13 cellular contexts compared by ENCODE assay signal in genomic region chr6:34867484-34867883, GRCh38. TPM values are rescaled to one million over a fixed set of nuclear protein-coding genes. Genes with fewer than 3 reads are reported as not detected.
A peak's percentile ranks its signal among the peaks of the same experiment; 100 is the strongest.
DNase-seq lines count a peak whose midpoint lies in the region; ATAC-seq and TF ChIP-seq lines count a peak whose summit lies in the region.
"Had no signal": no experiment of that assay in that cellular context is flagged by ENCODE, and none has a peak within 500 bp of the region (broad histone marks: within the 10 kb centered on the region; RNA-seq: fewer than 3 reads in every experiment).

No MANE protein-coding gene starts in this region.

- H3K27ac ChIP-seq in IMR-90 (ENCODE audit: insufficient read depth, low read length): no peak overlapping the region
- H3K27ac ChIP-seq in right cardiac atrium (ENCODE audit: low read length): peak overlapping the region; percentile 85

- H3K36me3 ChIP-seq in IMR-90 (ENCODE audit: control insufficient read depth, insufficient read depth, low read length) (peaks cover 17% of the 10 kb centered on the region), MG63 (peaks cover 88% of the 10 kb centered on the region)

- no peak overlapping the region for H3K56ac ChIP-seq in IMR-90 (ENCODE audit: extremely low read depth, insufficient read depth, low read length)

- in situ Hi-C loops in IMR-90 (cut with MboI; ENCODE audit: low sequenced_read_pairs): no loop called here

- no peaks in the 10 kb centered on the region for H3K79me1 ChIP-seq in IMR-90 (ENCODE audit: low read depth in 1 of 2, low read length in 2 of 2)

- no peak for TF ChIP-seq POLR2A in IMR-90 (IDR thresholded peaks at IDR 0.05; ENCODE audit: low read depth, low read length)

- H2AFZ ChIP-seq in IMR-90 (replicated peaks; ENCODE audit: low read length, poor library complexity): no peak overlapping the region

- H3K18ac ChIP-seq in IMR-90 (ENCODE audit: low read depth, low read length): no peak overlapping the region

- H2BK120ac ChIP-seq in IMR-90 (ENCODE audit: low read depth, low read length): no peak overlapping the region

- H4K5ac ChIP-seq in IMR-90 (ENCODE audit: low read depth, low read length): no peak overlapping the region

- no peak overlapping the region for H4K8ac ChIP-seq in IMR-90 (ENCODE audit: low read depth in 2 of 2, low read length in 2 of 2)

- TF ChIP-seq RAD21 in IMR-90 (IDR thresholded peaks at IDR 0.05; ENCODE audit: low read length): 0 out of 2 replicates have a peak, but pooled peaks have one; percentile 13

- POLR2A ChIA-PET in IMR-90 (lab: Charles Lee; ENCODE audit: unreplicated experiment): no interaction called here

- H3K9me3 ChIP-seq in IMR-90 (ENCODE audit: control insufficient read depth, insufficient read depth, low read length): no peaks in the 10 kb centered on the region
- no peaks in the 10 kb centered on the region for H3K9me3 ChIP-seq in right cardiac atrium (ENCODE audit: control insufficient read depth, low read length)
- no peaks in the 10 kb centered on the region for H3K9me3 ChIP-seq in MG63

- intact Hi-C loops in IMR-90 (cut with micrococcal nuclease): no loop called here
- intact Hi-C loops in right cardiac atrium (cut with DNase I): no loop called here

- TF ChIP-seq CTCF in IMR-90 (conservative IDR thresholded peaks at IDR 0.05; ENCODE audit: low read depth, low read length): 0 out of 2 replicates have a peak, but pooled peaks have one; percentile 16

- H3K4me1 ChIP-seq in IMR-90 (ENCODE audit: control insufficient read depth, insufficient read depth, low read length) (no peaks in the 10 kb centered on the region), right cardiac atrium (ENCODE audit: control insufficient read depth, insufficient read depth, low read length) (no peaks in the 10 kb centered on the region)

- H3K4me3 ChIP-seq in IMR-90 (ENCODE audit: insufficient read depth, low read depth, low read length): no peak overlapping the region
- H3K4me3 ChIP-seq in right cardiac atrium (ENCODE audit: low read length): no peak overlapping the region
- no peak overlapping the region for H3K4me3 ChIP-seq in MG63

- no peak overlapping the region for H3K14ac ChIP-seq in IMR-90 (replicated peaks; ENCODE audit: low read depth, low read length)

- no peak overlapping the region for H3K4me2 ChIP-seq in IMR-90 (ENCODE audit: low read depth, low read length)

- no peak overlapping the region; the same call in 1 of the 2 replicates for H3K23ac ChIP-seq in IMR-90 (ENCODE audit: low read depth, low read length)

- H4K20me1 ChIP-seq in IMR-90 (ENCODE audit: insufficient read depth, low read length): no peaks in the 10 kb centered on the region

- H3K27me3 ChIP-seq in IMR-90 (ENCODE audit: control insufficient read depth, insufficient read depth, low read length) (no peaks in the 10 kb centered on the region), right cardiac atrium (ENCODE audit: control insufficient read depth, insufficient read depth) (no peaks in the 10 kb centered on the region), MG63 (no peaks in the 10 kb centered on the region)

- H2BK15ac ChIP-seq in IMR-90 (ENCODE audit: low read depth, low read length): no peak overlapping the region

- H2AK9ac ChIP-seq in IMR-90 (replicated peaks; ENCODE audit: low read depth, low read length, poor library complexity): no peak overlapping the region

- H2BK20ac ChIP-seq in IMR-90 (ENCODE audit: low read depth, low read length): 0 out of 2 replicates have a peak overlapping the region, but pooled peaks have one; percentile 13

- 90% methylated on average over 2 of the region's 3 CpGs; no CpG with 5 or more reads in 1 of the 2 experiments for WGBS in IMR-90 (ENCODE audit: extremely low coverage in 2 of 2, insufficient read length in 1 of 2), 2 experiments
- WGBS in right cardiac atrium: 75% methylated on average over 3 of the region's 3 CpGs

- BruUV-seq in IMR-90 (replicated peaks; lab: Mats Ljungman, UMichigan): no TSS peak

- CTCF ChIA-PET in IMR-90 (lab: Yijun Ruan, JAX): interaction anchor here (0.6 kb wide), 1 partner anchor 262 kb away, joined by 3 read pairs; no protein-coding TSS in a partner anchor

- ATAC-seq in IMR-90 (ENCODE audit: low read depth) (no peak; the same call in 1 of the 2 replicates), right cardiac atrium (peak; percentile 22 to 51), GM18873 (IDR thresholded peaks at IDR 0.05; ENCODE audit: low FRiP score, unreplicated experiment) (no peak)
- ATAC-seq: activated CD4-positive, alpha-beta T cell treated with anti-CD3 and anti-CD28 coated beads for 36 hours had no signal

- no peak overlapping the region for H3K4ac ChIP-seq in IMR-90 (ENCODE audit: low read depth, low read length)

- dilution Hi-C loops in IMR-90 (cut with HindIII; ENCODE audit: low sequenced_read_pairs, unreplicated experiment): no loop called here

- no peak overlapping the region for H3K9ac ChIP-seq in IMR-90 (ENCODE audit: low read depth, low read length)

- no peak overlapping the region for H2BK5ac ChIP-seq in IMR-90 (ENCODE audit: low read depth, low read length, poor library complexity, severe bottlenecking)

- DNase-seq in GDM1 (lab: John Stamatoyannopoulos, UW) (peak; percentile 7), IMR-90 (no peak), cerebellar cortex (ENCODE audit: low spot score) (peak; percentile 34), right cardiac atrium (no peak), SIG-M5 treated with dmso at 0.1 percent for 504 hours (lab: John Stamatoyannopoulos, UW; ENCODE audit: unreplicated experiment) (no peak), MG63 (no peak), epidermal melanocyte (ENCODE audit: insufficient read length, low spot score) (no peak)
- DNase-seq: activated CD4-positive, alpha-beta T cell treated with anti-CD3 and anti-CD28 coated beads for 36 hours; activated T-cell treated with anti-CD3 and anti-CD28 coated beads, Interleukin-2, amount 50 U/mL, for 1 hour; cortex of kidney; stimulated activated naive CD4-positive, alpha-beta T cell treated with Interleukin-2 at 50 U/mL for 16 hours; T-helper 1 cell had no signal

- no peak overlapping the region for H2AK5ac ChIP-seq in IMR-90 (ENCODE audit: low read depth, low read length)

- H3K9me1 ChIP-seq in IMR-90 (ENCODE audit: insufficient read depth, low read length): peaks cover 4% of the 10 kb centered on the region; the same call in 1 of the 2 replicates

- H4K91ac ChIP-seq in IMR-90 (ENCODE audit: insufficient read depth, low read depth, low read length): no peak overlapping the region

TF ChIP-seq in IMR-90, 13 proteins besides CTCF, POLR2A, EP300 and RAD21:
- TF ChIP-seq MAZ (IDR thresholded peaks at IDR 0.05; ENCODE audit: borderline replicate concordance, low read depth, low read length) (no peak), USF2 (IDR thresholded peaks at IDR 0.05; ENCODE audit: low read depth, low read length) (no peak), NFE2L2 (IDR thresholded peaks at IDR 0.05; ENCODE audit: low read depth, low read length) (no peak), CEBPB (IDR thresholded peaks at IDR 0.05; ENCODE audit: low read depth, low read length) (no peak), FOS (IDR thresholded peaks at IDR 0.05; ENCODE audit: low read depth, low read length) (no peak), MAFK (IDR thresholded peaks at IDR 0.05; ENCODE audit: low read depth, low read length) (no peak), CHD1 (IDR thresholded peaks at IDR 0.05; ENCODE audit: low read depth, low read length) (no peak)

RNA-seq across cellular contexts. Expression of gene TAF11, which starts 20.4 kb away (rescaled TPM):
- total RNA-seq in IMR-90 (2012; rRNA removed) (12.7 and 24.2 TPM in 2 replicates), right cardiac atrium (10 to 100 TPM; 18.0 to 23.0 (median 19.3) TPM)
- polyA plus RNA-seq in IMR-90 (2012; rRNA removed) (17.4 and 23.3 TPM in 2 replicates), right cardiac atrium (25.1 TPM)
- 5.1 and 9.3 TPM in 2 replicates for polyA plus RNA-seq in IMR-90 (2012; cell fraction: cytosol; rRNA removed)
- polyA plus RNA-seq in IMR-90 (2012; cell fraction: nucleus; rRNA removed; ENCODE audit: low replicate concordance): 4.8 and 25.3 TPM in 2 replicates
- 169 and 174 TPM in 2 replicates for total RNA-seq in MG63 (2014; rRNA removed; shearing (Covaris generic); ENCODE audit: low replicate concordance)

RNA-seq across cellular contexts. Expression of gene ANKS1A, which starts 21.6 kb away (rescaled TPM):
- total RNA-seq in IMR-90 (2012; rRNA removed): 7.5 and 7.8 TPM in 2 replicates
- polyA plus RNA-seq in IMR-90 (2012; rRNA removed): 7.1 and 7.2 TPM in 2 replicates
- polyA plus RNA-seq in IMR-90 (2012; cell fraction: cytosol; rRNA removed): 4.5 and 4.9 TPM in 2 replicates
- polyA plus RNA-seq in IMR-90 (2012; cell fraction: nucleus; rRNA removed; ENCODE audit: low replicate concordance): 9.4 and 11.8 TPM in 2 replicates
- total RNA-seq in right cardiac atrium: 10 to 100 TPM; 26.1 to 28.5 (median 27.1) TPM
- polyA plus RNA-seq in right cardiac atrium: 11.5 TPM
- 15.8 and 20.9 TPM in 2 replicates for total RNA-seq in MG63 (2014; rRNA removed; shearing (Covaris generic); ENCODE audit: low replicate concordance)

Comparison
In these comparisons a context has a peak if more than half of its experiments do, and no peak if none do; other contexts are left out.
1. DNase-seq: peak in GDM1 (single experiment) and cerebellar cortex (single experiment); none in IMR-90 (single experiment), right cardiac atrium (0 of 3), SIG-M5 treated with dmso at 0.1 percent for 504 hours (single experiment), MG63 (single experiment) and epidermal melanocyte (single experiment).
2. ATAC-seq: peak in right cardiac atrium (2 of 2); none in IMR-90 (single experiment) and GM18873 (single experiment).